ENCODE assay signal across 8 cellular contexts in the genomic region with DNA sequence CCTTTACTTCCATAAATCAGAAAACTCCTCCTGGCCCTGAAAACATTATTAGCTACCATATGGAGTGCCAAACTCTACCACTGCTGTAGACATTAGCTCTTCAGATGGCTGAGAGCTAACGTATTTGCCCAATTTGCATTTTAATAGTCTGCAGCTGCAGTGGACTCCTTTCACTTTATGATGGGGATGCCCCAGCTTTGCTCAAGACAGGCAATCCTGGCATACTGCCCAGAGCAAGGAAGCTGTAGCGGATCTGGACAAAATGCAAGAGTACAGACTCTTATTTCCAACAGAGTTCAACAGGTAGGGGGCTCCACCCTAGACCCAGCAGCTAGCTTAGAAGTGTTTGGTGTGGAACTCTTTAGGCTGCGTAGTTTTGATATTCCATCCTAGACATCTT.
A peak's percentile ranks its signal among the peaks of the same experiment; 100 is the strongest.
DNase-seq lines count a peak whose midpoint lies in the region; ATAC-seq and TF ChIP-seq lines count a peak whose summit lies in the region.

No MANE protein-coding gene starts in this region.

- H3K9me3 ChIP-seq in OCI-LY7 (ENCODE audit: low read length): no peaks in the 10 kb centered on the region

- no peak overlapping the region for H3K4me3 ChIP-seq in OCI-LY7 (ENCODE audit: low read depth, low read length, poor library complexity, severe bottlenecking)

- ATAC-seq in GM19438 (IDR thresholded peaks at IDR 0.05; ENCODE audit: low read depth, unreplicated experiment): peak; percentile 80
- peak; percentile 87 for ATAC-seq in HG03354 (IDR thresholded peaks at IDR 0.05; ENCODE audit: poor library complexity, severe bottlenecking, unreplicated experiment)
- ATAC-seq in GM21717 (IDR thresholded peaks at IDR 0.05; ENCODE audit: unreplicated experiment): no peak

- H3K9me2 ChIP-seq in OCI-LY7 (ENCODE audit: insufficient read depth, low read length): no peaks in the 10 kb centered on the region

- no peaks in the 10 kb centered on the region for H4K20me1 ChIP-seq in OCI-LY7 (ENCODE audit: insufficient read depth, low read length)

- TF ChIP-seq CTCF in OCI-LY7 (conservative IDR thresholded peaks at IDR 0.05; ENCODE audit: low read length): peak; percentile 34

- peak; percentile 51 for DNase-seq in Caki2 (ENCODE audit: low read depth)
- DNase-seq in OCI-LY7 (ENCODE audit: low spot score): peak; percentile 31
- peak; percentile 17 for DNase-seq in mucosa of gallbladder (ENCODE audit: low spot score)
- no peak for DNase-seq in stimulated activated CD4-positive, alpha-beta T cell treated with anti-CD3 and anti-CD28 coated beads, Interleukin-2, amount 100 ng/mL, for 48 hours
- DNase-seq in activated gamma-delta T cell treated with Interleukin-2 at 50 U/mL for 16 hours: no peak

- peaks cover 16% of the 10 kb centered on the region for H3K4me1 ChIP-seq in OCI-LY7 (ENCODE audit: insufficient read depth, low read length, poor library complexity, severe bottlenecking)

- no peaks in the 10 kb centered on the region for H3K36me3 ChIP-seq in OCI-LY7 (ENCODE audit: insufficient read depth, low read length)

- intact Hi-C loops in OCI-LY7 (cut with micrococcal nuclease; ENCODE audit: unreplicated experiment): no loop called here

- POLR2A ChIA-PET in OCI-LY7 (lab: Charles Lee): no interaction called here

- peak overlapping the region; percentile 49; the same call in 1 of the 2 replicates for H3K4me2 ChIP-seq in OCI-LY7 (ENCODE audit: low read length)

- no peak overlapping the region for H2AFZ ChIP-seq in OCI-LY7 (ENCODE audit: low read length)

- no peaks in the 10 kb centered on the region for H3K79me2 ChIP-seq in OCI-LY7 (ENCODE audit: insufficient read depth, low read depth, low read length)

- CTCF ChIA-PET in OCI-LY7 (lab: Charles Lee; ENCODE audit: unreplicated experiment): no interaction called here

- H3K27ac ChIP-seq in OCI-LY7 (ENCODE audit: low read depth, low read length, poor library complexity, severe bottlenecking): no peak overlapping the region

- in situ Hi-C loops in Caki2 (cut with HindIII; ENCODE audit: low pct_unique_long_range_greater_than_20kb, low sequenced_read_pairs): no loop called here

- no TSS peak for BruUV-seq in OCI-LY7 (replicated peaks; lab: Mats Ljungman, UMichigan)

Comparison
In these comparisons a context has a peak if more than half of its experiments do, and no peak if none do; other contexts are left out.
1. DNase-seq: peak in Caki2 (single experiment), OCI-LY7 (single experiment) and mucosa of gallbladder (single experiment); none in stimulated activated CD4-positive, alpha-beta T cell treated with anti-CD3 and anti-CD28 coated beads, Interleukin-2, amount 100 ng/mL, for 48 hours (0 of 2) and activated gamma-delta T cell treated with Interleukin-2 at 50 U/mL for 16 hours (single experiment).